8 cellular contexts compared by ENCODE assay signal in genomic region chr15:90233701-90234518, GRCh38. TPM values are rescaled to one million over a fixed set of nuclear protein-coding genes. Genes with fewer than 3 reads are reported as not detected.
DNase-seq lines count a peak whose midpoint lies in the region; ATAC-seq and TF ChIP-seq lines count a peak whose summit lies in the region.

CIB1 (minus strand) TSS chr15:90233941; CDS start chr15:90233885, 56 bp downstream.
GDPGP1 (plus strand) TSS chr15:90234209; CDS start chr15:90240909, 6,700 bp downstream.

- no peaks in the 10 kb centered on the region for H3K9me3 Mint-ChIP-seq in activated T-cell treated with anti-CD3 and anti-CD28 coated beads, Interleukin-2, amount 50 U/mL, for 24 hours

- ATAC-seq in GM21737 (IDR thresholded peaks at IDR 0.05; ENCODE audit: unreplicated experiment): peak; percentile 83

- no peaks in the 10 kb centered on the region for H3K9me3 ChIP-seq in mucosa of stomach (ENCODE audit: control insufficient read depth, low read length)

- peaks cover 16% of the 10 kb centered on the region for H3K36me3 ChIP-seq in mucosa of stomach (ENCODE audit: control insufficient read depth, insufficient read depth, low read length)

- no peaks in the 10 kb centered on the region for H3K27me3 Mint-ChIP-seq in activated T-cell treated with anti-CD3 and anti-CD28 coated beads, Interleukin-2, amount 50 U/mL, for 24 hours

- peak within 1 kb of the TSS; percentile 83 for H3K9ac ChIP-seq in mucosa of stomach (ENCODE audit: low read length)

- H3K27ac Mint-ChIP-seq in activated T-cell treated with anti-CD3 and anti-CD28 coated beads, Interleukin-2, amount 50 U/mL, for 24 hours: peak within 1 kb of the TSS; percentile 97

- DNase-seq in DMS79 (lab: John Stamatoyannopoulos, UW) (peak; percentile 39), KG1 (lab: John Stamatoyannopoulos, UW) (peak; percentile 87), erythroblast (lab: John Stamatoyannopoulos, UW) (peak; percentile 97 to 99)
- peak; percentile 97 for DNase-seq in activated T-cell treated with anti-CD3 and anti-CD28 coated beads, Interleukin-2, amount 50 U/mL, for 24 hours
- peak; percentile 97 for DNase-seq in stimulated activated CD8-positive, alpha-beta memory T cell treated with anti-CD3 and anti-CD28 coated beads, Interleukin-4, amount 100 ng/mL, for 48 hours

- H3K36me3 Mint-ChIP-seq in activated T-cell treated with anti-CD3 and anti-CD28 coated beads, Interleukin-2, amount 50 U/mL, for 24 hours (ENCODE audit: low read depth): peaks cover 76% of the 10 kb centered on the region

- peaks cover 44% of the 10 kb centered on the region for H3K4me1 ChIP-seq in mucosa of stomach (ENCODE audit: control insufficient read depth, insufficient read depth, low read length)

- TF ChIP-seq POLR2A in erythroblast (IDR thresholded peaks at IDR 0.05; ENCODE audit: low read length): peak; percentile 62

- peak within 1 kb of the TSS; percentile 94 for H3K4me3 Mint-ChIP-seq in activated T-cell treated with anti-CD3 and anti-CD28 coated beads, Interleukin-2, amount 50 U/mL, for 24 hours

- H3K4me3 ChIP-seq in mucosa of stomach (ENCODE audit: low read length): peak within 1 kb of the TSS; percentile 73

- H3K27me3 ChIP-seq in mucosa of stomach (ENCODE audit: control insufficient read depth, insufficient read depth, low read length): no peaks in the 10 kb centered on the region

- H3K4me1 Mint-ChIP-seq in activated T-cell treated with anti-CD3 and anti-CD28 coated beads, Interleukin-2, amount 50 U/mL, for 24 hours (ENCODE audit: low read depth): peaks cover 57% of the 10 kb centered on the region

TF ChIP-seq in PFSK-1, 5 proteins besides CTCF, POLR2A, EP300 and RAD21:
- no peak for TF ChIP-seq REST (IDR thresholded peaks at IDR 0.05; ENCODE audit: insufficient read depth in 1 of 2, low read depth in 2 of 2, low read length in 2 of 2)
- peak; percentile 89 for TF ChIP-seq POLR2AphosphoS5 (IDR thresholded peaks at IDR 0.05; ENCODE audit: low read depth, low read length)
- peak; percentile 57; the same call in 1 of the 2 replicates for TF ChIP-seq SIN3A (IDR thresholded peaks at IDR 0.05; ENCODE audit: borderline replicate concordance, insufficient read depth, low read length)
- peak; percentile 77 for TF ChIP-seq FOXP2 (optimal IDR thresholded peaks at IDR 0.05; ENCODE audit: borderline replicate concordance, extremely low read depth, extremely low read length, insufficient read depth)
- no peak; the same call in 1 of the 2 replicates for TF ChIP-seq TAF1 (IDR thresholded peaks at IDR 0.05; ENCODE audit: borderline replicate concordance, insufficient read depth, low read length)
TF ChIP-seq in PFSK-1: peak in this region for 3.

RNA-seq across cellular contexts. Expression of gene CIB1, which starts in this region (rescaled TPM):
- polyA plus RNA-seq in PFSK-1 (2012; ENCODE audit: insufficient read length, low read depth): 117 TPM

RNA-seq across cellular contexts. Expression of gene GDPGP1, which starts in this region (rescaled TPM):
- 2.5 TPM for polyA plus RNA-seq in PFSK-1 (2012; ENCODE audit: insufficient read length, low read depth)

Comparison
In these comparisons a context has a peak if more than half of its experiments do, and no peak if none do; other contexts are left out.
1. Peak in every context shown above with its lines: DNase-seq, ATAC-seq and H3K4me3 ChIP-seq.
2. DNase-seq: peak in every context shown above with its lines; median percentile 98 in erythroblast; 97 in activated T-cell treated with anti-CD3 and anti-CD28 coated beads, Interleukin-2, amount 50 U/mL, for 24 hours; 97 in stimulated activated CD8-positive, alpha-beta memory T cell treated with anti-CD3 and anti-CD28 coated beads, Interleukin-4, amount 100 ng/mL, for 48 hours; 87 in KG1; 39 in DMS79.